ENCODE assay signal across 8 cellular contexts in genomic region chr19:44003461-44004134, GRCh38. TPM values are rescaled to one million over a fixed set of nuclear protein-coding genes. Genes with fewer than 3 reads are reported as not detected.
DNase-seq lines count a peak whose midpoint lies in the region; ATAC-seq lines count a peak whose summit lies in the region.

No MANE protein-coding gene starts in this region.

- peaks cover 39 to 53% (median 40%) of the 10 kb centered on the region in 11 experiments for H3K9me3 ChIP-seq in BLaER1 treated with 17β-estradiol and CSF1 and Interleukin-3, amounts not matched to agents 10 nM and 100 nM (replicated peaks in 1 of 11)

- peaks cover 14 to 28% (median 17%) of the 10 kb centered on the region in 10 experiments for H3K4me1 ChIP-seq in BLaER1 treated with 17β-estradiol and CSF1 and Interleukin-3, amounts not matched to agents 10 nM and 100 nM

- H3K4me3 ChIP-seq in BLaER1 treated with 17β-estradiol and CSF1 and Interleukin-3, amounts not matched to agents 10 nM and 100 nM: peak overlapping the region; percentile 75 to 99 (median 88)

- H3K9ac ChIP-seq in BLaER1 treated with 17β-estradiol and CSF1 and Interleukin-3, amounts not matched to agents 10 nM and 100 nM: peak overlapping the region; percentile 78 to 90 (median 82)

- intact Hi-C loops in left ventricle myocardium superior (cut with micrococcal nuclease): no loop called here

- no peaks in the 10 kb centered on the region; a peak in 1 of 22 replicates for H3K27me3 ChIP-seq in BLaER1 treated with 17β-estradiol and CSF1 and Interleukin-3, amounts not matched to agents 10 nM and 100 nM

- peak overlapping the region; percentile 75 to 93 (median 87) for H3K4me2 ChIP-seq in BLaER1 treated with 17β-estradiol and CSF1 and Interleukin-3, amounts not matched to agents 10 nM and 100 nM

- H3K36me3 ChIP-seq in BLaER1 treated with 17β-estradiol and CSF1 and Interleukin-3, amounts not matched to agents 10 nM and 100 nM: peaks cover 29 to 40% (median 34%) of the 10 kb centered on the region in 11 experiments

- no peaks in the 10 kb centered on the region for H4K20me1 ChIP-seq in BLaER1 treated with 17β-estradiol and CSF1 and Interleukin-3, amounts not matched to agents 10 nM and 100 nM

- DNase-seq in GM19238 (ENCODE audit: insufficient read length, low spot score) (peak; percentile 4), KG1 (lab: John Stamatoyannopoulos, UW) (peak; percentile 32), left ventricle myocardium superior (no peak), renal cortical epithelial cell (ENCODE audit: low read depth) (peak; percentile 69), NCI-H526 treated with DMSO at 0.1 percent for 48 hours (lab: John Stamatoyannopoulos, UW) (no peak), mucosa of gallbladder (ENCODE audit: low spot score) (no peak)
- peak; percentile 25 to 31 for DNase-seq in activated T-cell treated with anti-CD3 and anti-CD28 coated beads, Interleukin-2, amount 50 U/mL, for 48 hours

- peak overlapping the region; percentile 36 to 93 (median 80); a peak in 21 of 22 replicates for H3K27ac ChIP-seq in BLaER1 treated with 17β-estradiol and CSF1 and Interleukin-3, amounts not matched to agents 10 nM and 100 nM

- peak; percentile 28 for ATAC-seq in left ventricle myocardium superior

RNA-seq across cellular contexts. Expression of gene ZNF230, which starts 0.8 kb away (rescaled TPM):
- total RNA-seq in left ventricle myocardium superior (3.0 TPM), renal cortical epithelial cell (3.3 and 5.0 TPM in 2 replicates), mucosa of gallbladder (5.7 TPM)

RNA-seq across cellular contexts. Expression of gene ZNF155, which starts 19.6 kb away (rescaled TPM):
- total RNA-seq in left ventricle myocardium superior: 8.9 TPM
- total RNA-seq in renal cortical epithelial cell: 7.6 and 11.9 TPM in 2 replicates
- 7.6 TPM for total RNA-seq in mucosa of gallbladder

RNA-seq across cellular contexts. Expression of gene ZNF222, which starts 21.6 kb away (rescaled TPM):
- 3.5 TPM for total RNA-seq in left ventricle myocardium superior
- total RNA-seq in renal cortical epithelial cell: 4.5 and 5.9 TPM in 2 replicates
- total RNA-seq in mucosa of gallbladder: 4.1 TPM

RNA-seq across cellular contexts. Expression of gene ZNF223, which starts 48.2 kb away (rescaled TPM):
- total RNA-seq in left ventricle myocardium superior (2.3 TPM), renal cortical epithelial cell (8.5 and 9.4 TPM in 2 replicates), mucosa of gallbladder (8.1 TPM)

RNA-seq across cellular contexts. Expression of gene ZNF221, which starts 52.6 kb away (rescaled TPM):
- total RNA-seq in left ventricle myocardium superior (4.3 TPM), renal cortical epithelial cell (4.0 and 13.7 TPM in 2 replicates), mucosa of gallbladder (7.5 TPM)

Comparison
In these comparisons a context has a peak if more than half of its experiments do, and no peak if none do; other contexts are left out.
1. DNase-seq: peak in GM19238 (single experiment), KG1 (single experiment), activated T-cell treated with anti-CD3 and anti-CD28 coated beads, Interleukin-2, amount 50 U/mL, for 48 hours (2 of 2) and renal cortical epithelial cell (single experiment); none in left ventricle myocardium superior (single experiment), NCI-H526 treated with DMSO at 0.1 percent for 48 hours (single experiment) and mucosa of gallbladder (single experiment).